Comparison of ENCODE assay signal across 8 cellular contexts in genomic region chr11:134330611-134331564, GRCh38. TPM values are rescaled to one million over a fixed set of nuclear protein-coding genes. Genes with fewer than 3 reads are reported as not detected.
A peak's percentile ranks its signal among the peaks of the same experiment; 100 is the strongest.
DNase-seq lines count a peak whose midpoint lies in the region; ATAC-seq, FAIRE-seq and TF ChIP-seq lines count a peak whose summit lies in the region.

No MANE protein-coding gene starts in this region.

- H3K4me1 ChIP-seq in astrocyte (ENCODE audit: insufficient read depth, low read length) (no peaks in the 10 kb centered on the region), right lobe of liver (peaks cover 0 to 6% (median 3%) of the 10 kb centered on the region in 4 donors), stomach smooth muscle (ENCODE audit: control insufficient read depth, insufficient read depth, low read length) (peaks cover 13% of the 10 kb centered on the region)

- H4K20me1 ChIP-seq in astrocyte (ENCODE audit: insufficient read depth, low read length): no peaks in the 10 kb centered on the region

- H3K36me3 ChIP-seq in astrocyte (ENCODE audit: insufficient read depth, low read length) (no peaks in the 10 kb centered on the region), right lobe of liver (no peaks in the 10 kb centered on the region), stomach smooth muscle (ENCODE audit: control insufficient read depth in 2 of 2, insufficient read depth in 2 of 2, low read length in 2 of 2) (no peaks in the 10 kb centered on the region)

- peak overlapping the region; percentile 77 for H3K4me2 ChIP-seq in astrocyte (ENCODE audit: low read length)

- DNase-seq in activated CD4-positive, alpha-beta T cell treated with anti-CD3 and anti-CD28 coated beads for 36 hours: no peak
- DNase-seq in activated CD4-positive, alpha-beta T cell treated with anti-CD3 and anti-CD28 coated beads for 1 hour: no peak
- no peak for DNase-seq in astrocyte (ENCODE audit: low read depth)
- no peak for DNase-seq in right lobe of liver
- no peak for DNase-seq in D721Med (ENCODE audit: insufficient read length, low spot score)
- no peak for DNase-seq in ureter (ENCODE audit: low spot score)

- intact Hi-C loops in activated CD4-positive, alpha-beta T cell treated with anti-CD3 and anti-CD28 coated beads for 36 hours (cut with DNase I, micrococcal nuclease): loop anchor here (1.0 to 5.0 kb wide), 8 partner anchors 54 to 403 kb away; partner anchors contain the start of genes ACAD8 (in 2 of the 2), GLB1L3 (in 2 of the 2), THYN1 (in 2 of the 2) and VPS26B (in 2 of the 2)
- intact Hi-C loops in right lobe of liver (cut with DNase I): no loop called here

- H3K4me1 Mint-ChIP-seq in activated CD4-positive, alpha-beta T cell treated with anti-CD3 and anti-CD28 coated beads for 36 hours: peaks cover 12% of the 10 kb centered on the region
- H3K4me1 Mint-ChIP-seq in astrocyte (ENCODE audit: low read depth, unreplicated experiment): no peaks in the 10 kb centered on the region

- H3K27ac ChIP-seq in astrocyte (ENCODE audit: low read depth, low read length) (no peak overlapping the region), right lobe of liver (no peak overlapping the region), stomach smooth muscle (ENCODE audit: low read length) (no peak overlapping the region)

- H3K27me3 Mint-ChIP-seq in activated CD4-positive, alpha-beta T cell treated with anti-CD3 and anti-CD28 coated beads for 36 hours: peaks cover 23% of the 10 kb centered on the region
- H3K27me3 Mint-ChIP-seq in astrocyte (ENCODE audit: low read depth, unreplicated experiment): peaks cover 43% of the 10 kb centered on the region

- H3K4me3 ChIP-seq in astrocyte (ENCODE audit: insufficient read depth, low read depth, low read length): peak overlapping the region; percentile 33
- H3K4me3 ChIP-seq in right lobe of liver: peak overlapping the region in 2 of 3 donors; percentile 33 to 44
- peak overlapping the region; percentile 69 to 70 for H3K4me3 ChIP-seq in stomach smooth muscle (ENCODE audit: low read length in 2 of 2)

- ATAC-seq in activated CD4-positive, alpha-beta T cell treated with anti-CD3 and anti-CD28 coated beads for 36 hours: no peak
- ATAC-seq in right lobe of liver (no peak), GM21528 (IDR thresholded peaks at IDR 0.05; ENCODE audit: low FRiP score, unreplicated experiment) (no peak)

- CTCF ChIA-PET in activated CD4-positive, alpha-beta T cell treated with anti-CD3 and anti-CD28 coated beads for 36 hours (lab: Charles Lee): no interaction called here

- peak overlapping the region; percentile 34 for H2AFZ ChIP-seq in astrocyte (ENCODE audit: low read depth, low read length)

- TF ChIP-seq CTCF in astrocyte (IDR thresholded peaks at IDR 0.05; ENCODE audit: insufficient read depth, low read depth, low read length): no peak
- no peak for TF ChIP-seq CTCF in right lobe of liver (IDR thresholded peaks at IDR 0.05)
- TF ChIP-seq CTCF in D721Med (IDR thresholded peaks at IDR 0.05; ENCODE audit: insufficient read depth, missing control alignments): no peak

- peak overlapping the region; percentile 75 for H3K4me3 Mint-ChIP-seq in activated CD4-positive, alpha-beta T cell treated with anti-CD3 and anti-CD28 coated beads for 36 hours
- H3K4me3 Mint-ChIP-seq in astrocyte (ENCODE audit: unreplicated experiment): peak overlapping the region; percentile 88

- H3K9me3 ChIP-seq in astrocyte (ENCODE audit: insufficient read depth, low read depth, low read length): no peaks in the 10 kb centered on the region
- no peaks in the 10 kb centered on the region for H3K9me3 ChIP-seq in right lobe of liver
- no peaks in the 10 kb centered on the region for H3K9me3 ChIP-seq in stomach smooth muscle (ENCODE audit: control insufficient read depth in 2 of 2, low read length in 2 of 2)

- POLR2A ChIA-PET in activated CD4-positive, alpha-beta T cell treated with anti-CD3 and anti-CD28 coated beads for 36 hours (lab: Charles Lee): no interaction called here

- H3K36me3 Mint-ChIP-seq in activated CD4-positive, alpha-beta T cell treated with anti-CD3 and anti-CD28 coated beads for 36 hours (ENCODE audit: low read depth): no peaks in the 10 kb centered on the region
- no peaks in the 10 kb centered on the region for H3K36me3 Mint-ChIP-seq in astrocyte (ENCODE audit: low read depth, unreplicated experiment)

- TF ChIP-seq POLR2A in right lobe of liver (IDR thresholded peaks at IDR 0.05): no peak

- H3K9ac ChIP-seq in astrocyte (ENCODE audit: low read length): no peak overlapping the region
- H3K9ac ChIP-seq in stomach smooth muscle (ENCODE audit: low read length in 2 of 2): peak overlapping the region; percentile 0 to 36

- FAIRE-seq in astrocyte (lab: Jason Lieb, UNC) (no peak), D721Med (lab: Jason Lieb, UNC) (no peak)

- H3K27ac Mint-ChIP-seq in activated CD4-positive, alpha-beta T cell treated with anti-CD3 and anti-CD28 coated beads for 36 hours: no peak overlapping the region
- H3K27ac Mint-ChIP-seq in astrocyte (ENCODE audit: unreplicated experiment): no peak overlapping the region

- no peaks in the 10 kb centered on the region for H3K9me3 Mint-ChIP-seq in activated CD4-positive, alpha-beta T cell treated with anti-CD3 and anti-CD28 coated beads for 36 hours (ENCODE audit: low read depth)
- H3K9me3 Mint-ChIP-seq in astrocyte (ENCODE audit: unreplicated experiment): peaks cover 4% of the 10 kb centered on the region

- H3K79me2 ChIP-seq in astrocyte (ENCODE audit: insufficient read depth, low read length): no peaks in the 10 kb centered on the region

- H3K27me3 ChIP-seq in astrocyte (ENCODE audit: insufficient read depth, low read length) (peaks cover 22% of the 10 kb centered on the region), right lobe of liver (no peaks in the 10 kb centered on the region), stomach smooth muscle (ENCODE audit: control insufficient read depth in 1 of 2, insufficient read depth in 2 of 2, low read length in 2 of 2) (no peaks in the 10 kb centered on the region)

- 34% methylated on average over 24 of the region's 25 CpGs for WGBS in right lobe of liver (ENCODE audit: insufficient coverage, low coverage, low lambda C conversion rate, missing lambda C conversion rate)

RNA-seq across cellular contexts. Expression of gene GLB1L2, which starts 0.9 kb away (rescaled TPM):
- 1 to 10 TPM; 3.9 to 4.2 TPM for total RNA-seq in activated CD4-positive, alpha-beta T cell treated with anti-CD3 and anti-CD28 coated beads for 36 hours
- 2.8 and 3.0 TPM in 2 replicates for total RNA-seq in astrocyte
- total RNA-seq in right lobe of liver: under 1 TPM; 0.12 to 0.68 (median 0.55) TPM
- total RNA-seq in ureter: 11.1 TPM

RNA-seq across cellular contexts. Expression of gene GLB1L3, which starts 54.7 kb away (rescaled TPM):
- total RNA-seq in activated CD4-positive, alpha-beta T cell treated with anti-CD3 and anti-CD28 coated beads for 36 hours: 10 to 100 TPM; 11.7 to 12.2 TPM
- 0.20 and 0.22 TPM in 2 replicates for total RNA-seq in astrocyte
- total RNA-seq in right lobe of liver: not detected
- total RNA-seq in ureter: not detected

Comparison
In these comparisons a context has a peak if more than half of its experiments do, and no peak if none do; other contexts are left out.
1. RNA of gene GLB1L3, which starts 54.7 kb away (total RNA-seq): 11.7 to 12.2 TPM in activated CD4-positive, alpha-beta T cell treated with anti-CD3 and anti-CD28 coated beads for 36 hours; 0.20 to 0.22 TPM in astrocyte, not detected in ureter (single experiment) and not detected in right lobe of liver; every median in the first group is over 10 times any median in the second.
2. intact Hi-C loops: an anchor here in activated CD4-positive, alpha-beta T cell treated with anti-CD3 and anti-CD28 coated beads for 36 hours (1.0 to 5.0 kb wide); none called in right lobe of liver.
3. Peak in every context shown above with its lines, with median percentiles within 50 percentile points of each other: H3K4me3 ChIP-seq.